In the genomic region with DNA sequence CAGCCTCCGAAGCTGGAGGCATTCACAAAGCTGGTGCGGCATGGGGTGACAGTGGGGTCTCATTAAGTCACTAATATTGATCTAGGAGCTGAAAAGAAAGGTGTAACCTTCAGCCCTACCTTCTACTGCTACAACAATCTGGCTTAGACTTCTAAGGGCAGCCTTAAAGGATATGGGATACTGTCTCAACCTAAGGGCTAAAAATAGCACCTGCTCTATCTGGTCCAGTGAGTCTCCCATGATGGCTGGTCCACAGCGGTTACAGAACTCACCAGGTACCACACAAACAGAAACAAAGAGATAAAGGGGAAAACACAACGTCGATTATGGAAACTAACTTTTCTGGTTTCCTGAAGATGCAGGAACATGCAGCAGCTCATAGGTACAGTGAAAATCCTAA, we compare ENCODE assay signal across 25 cellular contexts.
DNase-seq lines count a peak whose midpoint lies in the region; ATAC-seq and TF ChIP-seq lines count a peak whose summit lies in the region.
"Had no signal": no experiment of that assay in that cellular context is flagged by ENCODE, and none has a peak within 500 bp of the region (broad histone marks: within the 10 kb centered on the region; RNA-seq: fewer than 3 reads in every experiment).

No MANE protein-coding gene starts in this region.

- H3K4ac ChIP-seq in mesenchymal stem cell (ENCODE audit: low read depth in 1 of 2, low read length in 2 of 2) = no peak overlapping the region

- H3K27ac ChIP-seq in cardiac muscle cell = peak overlapping the region; percentile 21
- peak overlapping the region in 1 of 12 donors; percentile 31 for H3K27ac ChIP-seq in heart left ventricle
- no peak overlapping the region for H3K27ac ChIP-seq in mesenchymal stem cell (ENCODE audit: low read length, poor library complexity, severe bottlenecking)
- H3K27ac ChIP-seq: HL-60, RWPE1 had no signal

- H3K9ac ChIP-seq in mesenchymal stem cell (ENCODE audit: low read length) = no peak overlapping the region

- no peak overlapping the region for H2BK5ac ChIP-seq in mesenchymal stem cell (ENCODE audit: low read depth, low read length, poor library complexity, severe bottlenecking)

- no peak overlapping the region for H4K91ac ChIP-seq in mesenchymal stem cell (ENCODE audit: low read length)

- peak overlapping the region; percentile 21 for H4K8ac ChIP-seq in mesenchymal stem cell (ENCODE audit: low read length)

- H2BK120ac ChIP-seq in mesenchymal stem cell (ENCODE audit: low read depth, low read length) = no peak overlapping the region

- H3K9me3 Mint-ChIP-seq in stimulated activated memory B cell treated with anti-CD40 and anti-IgM and Interleukin-4, amounts not matched to agents 10 μg/mL and 1 μg/mL and 100 μg/mL, for 72 hours = no peaks in the 10 kb centered on the region
- H3K9me3 Mint-ChIP-seq: CD4-positive, alpha-beta T cell; GM23338 had no signal

- peaks cover 45% of the 10 kb centered on the region for H3K4me1 Mint-ChIP-seq in T-helper 17 cell
- H3K4me1 Mint-ChIP-seq in stimulated activated memory B cell treated with anti-CD40 and anti-IgM and Interleukin-4, amounts not matched to agents 10 μg/mL and 1 μg/mL and 100 μg/mL, for 72 hours = peaks cover 17% of the 10 kb centered on the region

- TF ChIP-seq CTCF in cardiac muscle cell (IDR thresholded peaks at IDR 0.05; ENCODE audit: low read depth, low read length) (no peak), heart left ventricle (IDR thresholded peaks at IDR 0.05) (no peak)

- H3K27ac Mint-ChIP-seq in T-helper 17 cell = peak overlapping the region; percentile 19
- H3K27ac Mint-ChIP-seq in stimulated activated memory B cell treated with anti-CD40 and anti-IgM and Interleukin-4, amounts not matched to agents 10 μg/mL and 1 μg/mL and 100 μg/mL, for 72 hours = peak overlapping the region; percentile 15
- H3K27ac Mint-ChIP-seq: CD4-positive, alpha-beta T cell; GM23338 had no signal

- ATAC-seq in heart left ventricle = no peak
- ATAC-seq in T-helper 17 cell = no peak
- no peak for ATAC-seq in stimulated activated memory B cell treated with anti-CD40 and anti-IgM and Interleukin-4, amounts not matched to agents 10 μg/mL and 1 μg/mL and 100 μg/mL, for 72 hours
- ATAC-seq in GM18502 (IDR thresholded peaks at IDR 0.05; ENCODE audit: poor library complexity, unreplicated experiment) = no peak
- ATAC-seq: GM23338, HepG2 had no signal

- H2AK5ac ChIP-seq in mesenchymal stem cell (ENCODE audit: low read length, severe bottlenecking) = no peak overlapping the region

- peaks cover 21% of the 10 kb centered on the region for H3K4me1 ChIP-seq in cardiac muscle cell (ENCODE audit: low read depth)
- H3K4me1 ChIP-seq in heart left ventricle = peaks cover 10 to 59% (median 41%) of the 10 kb centered on the region in 12 donors
- peaks cover 5% of the 10 kb centered on the region for H3K4me1 ChIP-seq in mesenchymal stem cell (ENCODE audit: control insufficient read depth, insufficient read depth, low read depth, low read length)
- H3K4me1 ChIP-seq: Caco-2, HAP-1 had no signal

- TF ChIP-seq POLR2A in heart left ventricle (IDR thresholded peaks at IDR 0.05) = no peak

- no peak overlapping the region for H3K14ac ChIP-seq in mesenchymal stem cell (ENCODE audit: low read length in 2 of 2)

- WGBS in heart left ventricle, 4 donors = 65 to 74% (median 68%) methylated on average over 5 of the region's 5 CpGs
- 100% methylated on average over 4 of the region's 5 CpGs for WGBS in mesenchymal stem cell

- peaks cover 26% of the 10 kb centered on the region for H3K79me1 ChIP-seq in mesenchymal stem cell (replicated peaks; ENCODE audit: low read length, poor library complexity, severe bottlenecking)

- no peak overlapping the region for H2BK15ac ChIP-seq in mesenchymal stem cell (ENCODE audit: low read depth, poor library complexity, severe bottlenecking)

- H3K36me3 ChIP-seq in cardiac muscle cell = peaks cover 3% of the 10 kb centered on the region
- peaks cover 0 to 38% (median 21%) of the 10 kb centered on the region in 9 donors for H3K36me3 ChIP-seq in heart left ventricle
- peaks cover 32 to 58% of the 10 kb centered on the region in 2 experiments for H3K36me3 ChIP-seq in mesenchymal stem cell (ENCODE audit: control insufficient read depth in 1 of 2, insufficient read depth in 2 of 2, low read depth in 1 of 2, low read length in 2 of 2)
- H3K36me3 ChIP-seq: HAP-1 had no signal

- H3K4me3 Mint-ChIP-seq in T-helper 17 cell = no peak overlapping the region
- H3K4me3 Mint-ChIP-seq in stimulated activated memory B cell treated with anti-CD40 and anti-IgM and Interleukin-4, amounts not matched to agents 10 μg/mL and 1 μg/mL and 100 μg/mL, for 72 hours = no peak overlapping the region
- H3K4me3 Mint-ChIP-seq: CD4-positive, alpha-beta T cell; GM23338 had no signal

- H3K4me2 ChIP-seq in mesenchymal stem cell (ENCODE audit: low read length, poor library complexity, severe bottlenecking) = no peak overlapping the region
- H3K4me2 ChIP-seq: GM23338 had no signal

- H3K27me3 Mint-ChIP-seq in T-helper 17 cell = no peaks in the 10 kb centered on the region
- H3K27me3 Mint-ChIP-seq in stimulated activated memory B cell treated with anti-CD40 and anti-IgM and Interleukin-4, amounts not matched to agents 10 μg/mL and 1 μg/mL and 100 μg/mL, for 72 hours = no peaks in the 10 kb centered on the region
- H3K27me3 Mint-ChIP-seq: CD4-positive, alpha-beta T cell had no signal

- DNase-seq in cardiac muscle cell (ENCODE audit: low read depth in 1 of 2, low spot score in 1 of 2) = no peak
- no peak for DNase-seq in heart left ventricle
- no peak for DNase-seq in T-helper 17 cell
- DNase-seq in mesenchymal stem cell = no peak
- DNase-seq in 8988T = no peak
- DNase-seq: Caco-2; CD4-positive, alpha-beta T cell; DMS 273 treated with DMSO at 0.1 percent for 48 hours; DMS79 treated with DMSO at 0.1 percent for 48 hours; KBM-7; NCI-H1092; NCI-H1436; NCI-H187 treated with DMSO at 0.1 percent for 48 hours; NCI-H2107; NCI-H226; NCI-H510A treated with DMSO at 0.1 percent for 48 hours; NCI-H774; NK-92 treated with Interleukin-12 subunit alpha and Interleukin-12 subunit beta, amount 100 ng/mL, for 24 hours had no signal

- intact Hi-C loops in heart left ventricle (cut with DNase I) = no loop called here

- no peak overlapping the region for H2AFZ ChIP-seq in mesenchymal stem cell (ENCODE audit: low read depth, low read length)
- H2AFZ ChIP-seq: GM23338 had no signal

- peak overlapping the region in 1 of 2 experiments; percentile 19 for H2BK12ac ChIP-seq in mesenchymal stem cell (ENCODE audit: low read length in 2 of 2)

- H3K9me3 ChIP-seq in cardiac muscle cell (ENCODE audit: low read depth) = no peaks in the 10 kb centered on the region
- no peaks in the 10 kb centered on the region for H3K9me3 ChIP-seq in heart left ventricle
- H3K9me3 ChIP-seq in T-helper 17 cell (ENCODE audit: control insufficient read depth, low read length, poor library complexity, severe bottlenecking) = no peaks in the 10 kb centered on the region
- H3K9me3 ChIP-seq in mesenchymal stem cell (ENCODE audit: control insufficient read depth, low read length) = no peaks in the 10 kb centered on the region
- H3K9me3 ChIP-seq: Caco-2, HAP-1 had no signal

- H3K27me3 ChIP-seq in cardiac muscle cell (no peaks in the 10 kb centered on the region), heart left ventricle (no peaks in the 10 kb centered on the region), mesenchymal stem cell (ENCODE audit: control insufficient read depth in 1 of 2, insufficient read depth in 1 of 2, low read length in 2 of 2) (no peaks in the 10 kb centered on the region)

- no peak overlapping the region for H3K18ac ChIP-seq in mesenchymal stem cell (ENCODE audit: low read depth in 1 of 2, low read length in 2 of 2)

- peaks cover 32% of the 10 kb centered on the region for H3K36me3 Mint-ChIP-seq in T-helper 17 cell (ENCODE audit: low read depth)
- H3K36me3 Mint-ChIP-seq in stimulated activated memory B cell treated with anti-CD40 and anti-IgM and Interleukin-4, amounts not matched to agents 10 μg/mL and 1 μg/mL and 100 μg/mL, for 72 hours = peaks cover 55% of the 10 kb centered on the region

- H3K4me3 ChIP-seq in cardiac muscle cell (no peak overlapping the region), heart left ventricle (no peak overlapping the region), mesenchymal stem cell (ENCODE audit: insufficient read depth in 1 of 2, low read depth in 1 of 2, low read length in 2 of 2) (no peak overlapping the region)
- H3K4me3 ChIP-seq: GM23338, HAP-1 had no signal

- H3K23ac ChIP-seq in mesenchymal stem cell (ENCODE audit: low read length in 2 of 2) = no peak overlapping the region
